Comparison of ENCODE assay signal across 1 cellular context in genomic region chr20:50044353-50044960, GRCh38.
A peak's percentile ranks its signal among the peaks of the same experiment; 100 is the strongest.
TF ChIP-seq lines count a peak whose summit lies in the region.

No MANE protein-coding gene starts in this region.

TF ChIP-seq in HepG2, 621 proteins besides CTCF, POLR2A, EP300 and RAD21 (continued from another document and continues in another):
- TF ChIP-seq JUNB (CRISPR knock-in tag; IDR thresholded peaks at IDR 0.05; ENCODE audit: borderline replicate concordance) (no peak), KAT7 (CRISPR knock-in tag; IDR thresholded peaks at IDR 0.05; ENCODE audit: borderline replicate concordance) (0 out of 2 replicates have a peak, but pooled peaks have one; percentile 18), ZNF530 (CRISPR knock-in tag; IDR thresholded peaks at IDR 0.05; ENCODE audit: low read depth) (no peak), NFE2L2 (IDR thresholded peaks at IDR 0.05; ENCODE audit: low read length) (no peak), ZKSCAN8 (CRISPR knock-in tag; IDR thresholded peaks at IDR 0.05; ENCODE audit: borderline replicate concordance) (no peak), ZNF629 (CRISPR knock-in tag; conservative IDR thresholded peaks at IDR 0.05) (peak; percentile 71), ARNT (IDR thresholded peaks at IDR 0.05) (no peak), LCORL (IDR thresholded peaks at IDR 0.05) (no peak), LCORL (CRISPR knock-in tag; IDR thresholded peaks at IDR 0.05) (0 out of 2 replicates have a peak, but pooled peaks have one; percentile 58), GTF2F1 (IDR thresholded peaks at IDR 0.05; ENCODE audit: low read length) (no peak), ZNF546 (CRISPR knock-in tag; conservative IDR thresholded peaks at IDR 0.05) (no peak), RNF2 (conservative IDR thresholded peaks at IDR 0.05; ENCODE audit: low read depth) (no peak), EZH2 (conservative IDR thresholded peaks at IDR 0.05; ENCODE audit: low read depth, low read length) (no peak), ZNF879 (CRISPR knock-in tag; IDR thresholded peaks at IDR 0.05) (no peak), CREB1 (IDR thresholded peaks at IDR 0.05) (no peak), CREB1 (CRISPR knock-in tag; IDR thresholded peaks at IDR 0.05) (no peak), ZNF451 (CRISPR knock-in tag; IDR thresholded peaks at IDR 0.05) (no peak), ZFP36 (IDR thresholded peaks at IDR 0.05; ENCODE audit: borderline replicate concordance, low read depth, low read length, partially characterized antibody) (no peak), SP2 (CRISPR knock-in tag; IDR thresholded peaks at IDR 0.05) (no peak), ZNF251 (CRISPR knock-in tag; IDR thresholded peaks at IDR 0.05) (no peak), MEF2D (CRISPR knock-in tag; IDR thresholded peaks at IDR 0.05) (no peak), CAMTA2 (CRISPR knock-in tag; IDR thresholded peaks at IDR 0.05; ENCODE audit: borderline replicate concordance) (no peak), ZNF850 (CRISPR knock-in tag; conservative IDR thresholded peaks at IDR 0.05) (no peak), ETS1 (CRISPR knock-in tag; IDR thresholded peaks at IDR 0.05) (no peak), GABPB1 (CRISPR knock-in tag; IDR thresholded peaks at IDR 0.05) (peak; percentile 31; the same call in 1 of the 2 replicates), MEIS1 (CRISPR knock-in tag; IDR thresholded peaks at IDR 0.05; ENCODE audit: borderline replicate concordance) (peak; percentile 39; the same call in 1 of the 2 replicates), TEAD2 (CRISPR knock-in tag; IDR thresholded peaks at IDR 0.05) (no peak), MLLT10 (CRISPR knock-in tag; IDR thresholded peaks at IDR 0.05) (no peak), LRRFIP1 (CRISPR knock-in tag; conservative IDR thresholded peaks at IDR 0.05) (no peak), MTA1 (CRISPR knock-in tag; IDR thresholded peaks at IDR 0.05; ENCODE audit: borderline replicate concordance) (no peak), STAG1 (CRISPR knock-in tag; IDR thresholded peaks at IDR 0.05) (no peak), ATF6 (CRISPR knock-in tag; conservative IDR thresholded peaks at IDR 0.05) (no peak), ZNF335 (CRISPR knock-in tag; IDR thresholded peaks at IDR 0.05) (no peak), ZNF333 (CRISPR knock-in tag; IDR thresholded peaks at IDR 0.05; ENCODE audit: borderline replicate concordance) (no peak), ZNF800 (CRISPR knock-in tag; IDR thresholded peaks at IDR 0.05) (no peak), PTBP1 (IDR thresholded peaks at IDR 0.05; ENCODE audit: low read depth, low read length, poor library complexity, severe bottlenecking) (no peak), SP1 (IDR thresholded peaks at IDR 0.05) (no peak), SP1 (CRISPR knock-in tag; IDR thresholded peaks at IDR 0.05) (no peak), ZNF230 (CRISPR knock-in tag; IDR thresholded peaks at IDR 0.05) (no peak), KLF13 (CRISPR knock-in tag; IDR thresholded peaks at IDR 0.05) (no peak), HNF4A (CRISPR knock-in tag; IDR thresholded peaks at IDR 0.05) (no peak; the same call in 1 of the 2 replicates), RBFOX2 (IDR thresholded peaks at IDR 0.05; ENCODE audit: low read depth, low read length) (no peak), HOXA5 (CRISPR knock-in tag; IDR thresholded peaks at IDR 0.05) (0 out of 2 replicates have a peak, but pooled peaks have one; percentile 26), ZEB1 (IDR thresholded peaks at IDR 0.05; ENCODE audit: insufficient replicate concordance, low read depth) (no peak), ZNF709 (CRISPR knock-in tag; IDR thresholded peaks at IDR 0.05) (no peak), PLSCR1 (CRISPR knock-in tag; IDR thresholded peaks at IDR 0.05; ENCODE audit: borderline replicate concordance) (no peak), ZBTB40 (IDR thresholded peaks at IDR 0.05) (no peak), ZBTB40 (CRISPR knock-in tag; IDR thresholded peaks at IDR 0.05) (no peak), CEBPG (CRISPR knock-in tag; IDR thresholded peaks at IDR 0.05) (no peak), ZSCAN21 (CRISPR knock-in tag; IDR thresholded peaks at IDR 0.05; ENCODE audit: borderline replicate concordance) (no peak), ZNF605 (CRISPR knock-in tag; IDR thresholded peaks at IDR 0.05) (no peak), CSRNP1 (CRISPR knock-in tag; IDR thresholded peaks at IDR 0.05) (no peak), THAP7 (CRISPR knock-in tag; IDR thresholded peaks at IDR 0.05) (no peak)
